Comparison of ENCODE assay signal across 7 cellular contexts in the genomic region with DNA sequence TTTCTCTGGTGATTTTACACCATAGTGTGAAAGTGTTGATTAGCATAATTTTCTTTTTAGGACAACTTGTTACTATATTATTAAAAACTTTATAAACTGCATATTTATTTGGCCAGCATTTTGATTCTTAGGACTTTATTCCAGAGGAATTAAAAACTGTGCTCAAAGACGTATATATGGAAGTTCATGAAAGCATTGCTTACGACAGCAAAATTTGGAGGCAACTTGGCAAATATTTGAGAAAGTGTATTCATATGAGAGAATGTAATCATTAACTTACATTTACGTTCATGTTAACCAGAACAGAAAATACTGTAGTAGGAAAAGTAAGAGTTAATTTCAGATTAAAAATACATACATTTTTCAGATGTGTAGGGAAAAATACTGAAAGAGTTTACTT.
"Had no signal": no experiment of that assay in that cellular context is flagged by ENCODE, and none has a peak within 500 bp of the region (broad histone marks: within the 10 kb centered on the region; RNA-seq: fewer than 3 reads in every experiment).

No MANE protein-coding gene starts in this region.

- DNase-seq: IMR-90, KBM-7, KG1 had no signal

- H3K36me3 Mint-ChIP-seq: IgD-negative memory B cell had no signal

- FAIRE-seq: HTR-8/SVneo, K562 had no signal

- H3K9me3 Mint-ChIP-seq: IgD-negative memory B cell had no signal

- H3K27ac Mint-ChIP-seq: IgD-negative memory B cell had no signal

- ATAC-seq: K562 had no signal

- H3K4me3 Mint-ChIP-seq: IgD-negative memory B cell had no signal

- H3K4me3 ChIP-seq: K562 had no signal

- H3K27ac ChIP-seq: HL-60 had no signal
